ENCODE assay signal across 27 cellular contexts in the genomic region with DNA sequence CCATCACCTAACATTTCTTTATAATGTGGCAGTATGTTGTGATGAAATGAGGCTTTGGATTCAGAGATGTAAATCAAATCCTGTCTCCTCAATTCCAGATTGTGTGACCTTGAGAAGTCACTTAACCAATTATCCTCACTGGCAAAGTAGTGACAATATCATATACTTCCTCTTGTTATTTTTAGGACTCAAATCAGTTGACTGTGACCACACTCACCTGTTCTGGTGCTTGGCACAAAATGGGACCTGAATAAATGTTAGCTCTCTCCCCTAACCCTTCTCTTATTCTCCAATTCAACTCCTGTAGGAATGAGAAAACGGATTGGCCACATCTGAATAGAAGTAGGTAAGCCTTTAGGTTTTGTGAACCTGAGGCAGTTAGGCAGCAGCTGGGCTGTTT. TPM values are rescaled to one million over a fixed set of nuclear protein-coding genes. Genes with fewer than 3 reads are reported as not detected.
"Had no signal": no experiment of that assay in that cellular context is flagged by ENCODE, and none has a peak within 500 bp of the region (broad histone marks: within the 10 kb centered on the region; RNA-seq: fewer than 3 reads in every experiment).

No MANE protein-coding gene starts in this region.

- H3K27me3 ChIP-seq: ascending aorta, body of pancreas had no signal

- H3K27me3 Mint-ChIP-seq: activated naive CD4-positive, alpha-beta T cell treated with anti-CD3 and anti-CD28 coated beads, Interleukin-2, amount 50 U/mL, for 24 hours; activated naive CD8-positive, alpha-beta T cell treated with anti-CD3 and anti-CD28 coated beads, Interleukin-2, amount 50 U/mL, for 24 hours; central memory CD8-positive, alpha-beta T cell; T-cell had no signal

- H3K4me1 ChIP-seq: ascending aorta, body of pancreas had no signal

- ATAC-seq: activated CD8-positive, alpha-beta T cell treated with anti-CD3 and anti-CD28 coated beads, Interleukin-2, amount 10 ng/mL, durations not matched to agents 7 days and 5 days; activated naive CD8-positive, alpha-beta T cell treated with anti-CD3 and anti-CD28 coated beads, Interleukin-2, amount 50 U/mL, for 24 hours; body of pancreas; Panc1; Right ventricle myocardium inferior; T-cell had no signal

- H3K36me3 ChIP-seq: ascending aorta had no signal

- H3K4me3 ChIP-seq: ascending aorta, body of pancreas, SK-N-MC had no signal

- H3K27ac Mint-ChIP-seq: activated CD8-positive, alpha-beta T cell treated with anti-CD3 and anti-CD28 coated beads, Interleukin-2, amount 10 ng/mL, durations not matched to agents 7 days and 5 days; activated naive CD4-positive, alpha-beta T cell treated with anti-CD3 and anti-CD28 coated beads, Interleukin-2, amount 50 U/mL, for 24 hours; activated naive CD8-positive, alpha-beta T cell treated with anti-CD3 and anti-CD28 coated beads, Interleukin-2, amount 50 U/mL, for 24 hours; T-cell had no signal

- H3K4me3 Mint-ChIP-seq: activated CD8-positive, alpha-beta T cell treated with anti-CD3 and anti-CD28 coated beads, Interleukin-2, amount 10 ng/mL, durations not matched to agents 7 days and 5 days; activated naive CD4-positive, alpha-beta T cell treated with anti-CD3 and anti-CD28 coated beads, Interleukin-2, amount 50 U/mL, for 24 hours; activated naive CD8-positive, alpha-beta T cell treated with anti-CD3 and anti-CD28 coated beads, Interleukin-2, amount 50 U/mL, for 24 hours; central memory CD8-positive, alpha-beta T cell; T-cell had no signal

- DNase-seq: activated CD4-positive, alpha-beta T cell treated with anti-CD3 and anti-CD28 coated beads for 48 hours; activated CD4-positive, alpha-beta T cell treated with anti-CD3 and anti-CD28 coated beads, Interleukin-2, amount 50 U/mL, for 4 hours; activated CD4-positive, CD25-positive, alpha-beta regulatory T cell treated with anti-CD3 and anti-CD28 coated beads, Interleukin-2, amount 50 U/mL, for 72 hours; activated CD8-positive, alpha-beta memory T cell treated with anti-CD3 and anti-CD28 coated beads, Interleukin-2, amount 50 U/mL, for 48 hours; activated CD8-positive, alpha-beta T cell treated with anti-CD3 and anti-CD28 coated beads, Interleukin-2, amount 10 ng/mL, durations not matched to agents 7 days and 5 days; activated naive CD4-positive, alpha-beta T cell; activated naive CD8-positive, alpha-beta T cell treated with anti-CD3 and anti-CD28 coated beads, Interleukin-2, amount 50 U/mL, for 24 hours; activated T-cell treated with anti-CD3 and anti-CD28 coated beads, Interleukin-2, amount 50 U/mL, for 1 hour; amniotic stem cell; Kasumi-1; NCI-H1092 treated with DMSO at 0.1 percent for 48 hours; NCI-H1417 treated with DMSO at 0.1 percent for 48 hours; NCI-H1694; NCI-H2029; NCI-H2107; NK-92 treated with Interleukin-12 subunit alpha and Interleukin-12 subunit beta, amount 100 ng/mL, for 24 hours; OCI-M1; RPMI8226; T-cell; T-helper 2 cell had no signal

- H3K27ac ChIP-seq: ascending aorta, body of pancreas, SK-N-MC had no signal

- H3K9me3 ChIP-seq: ascending aorta, body of pancreas had no signal

- H3K9me3 Mint-ChIP-seq: activated naive CD4-positive, alpha-beta T cell treated with anti-CD3 and anti-CD28 coated beads, Interleukin-2, amount 50 U/mL, for 24 hours; activated naive CD8-positive, alpha-beta T cell treated with anti-CD3 and anti-CD28 coated beads, Interleukin-2, amount 50 U/mL, for 24 hours; central memory CD8-positive, alpha-beta T cell; T-cell had no signal

- H3K4me1 Mint-ChIP-seq: activated naive CD4-positive, alpha-beta T cell treated with anti-CD3 and anti-CD28 coated beads, Interleukin-2, amount 50 U/mL, for 24 hours; activated naive CD8-positive, alpha-beta T cell treated with anti-CD3 and anti-CD28 coated beads, Interleukin-2, amount 50 U/mL, for 24 hours; central memory CD8-positive, alpha-beta T cell; T-cell had no signal

RNA-seq across cellular contexts. Expression of gene IQCH, which starts 42.1 kb away (rescaled TPM):
- total RNA-seq: ascending aorta had no signal
